ENCODE assay signal across 1 cellular context in genomic region chr1:175390522-175391247, GRCh38.
TF ChIP-seq lines count a peak whose summit lies in the region.

No MANE protein-coding gene starts in this region.

TF ChIP-seq in GM12878, 131 proteins besides CTCF, POLR2A, EP300 and RAD21 (continued from another document):
- TF ChIP-seq IRF3 (IDR thresholded peaks at IDR 0.05) (no peak), NR2F1 (conservative IDR thresholded peaks at IDR 0.05) (no peak), SIN3A (IDR thresholded peaks at IDR 0.05; ENCODE audit: low read depth, low read length) (no peak), CREM (IDR thresholded peaks at IDR 0.05; ENCODE audit: low read depth) (no peak)
